ENCODE assay signal across 1 cellular context in genomic region chr12:51270067-51270846, GRCh38.
A peak's percentile ranks its signal among the peaks of the same experiment; 100 is the strongest.
TF ChIP-seq lines count a peak whose summit lies in the region.

TSS of gene SMAGP (minus strand) at chr12:51270415. CDS start at chr12:51269278, 1,137 bp downstream.

TF ChIP-seq in HepG2, 621 proteins besides CTCF, POLR2A, EP300 and RAD21 (continued from another document and continues in another):
- no peak for TF ChIP-seq CSRNP1 (CRISPR knock-in tag; IDR thresholded peaks at IDR 0.05)
- no peak for TF ChIP-seq CBX1 (IDR thresholded peaks at IDR 0.05; ENCODE audit: low read depth)
- no peak for TF ChIP-seq SMARCC2 (IDR thresholded peaks at IDR 0.05)
- TF ChIP-seq NFIC (IDR thresholded peaks at IDR 0.05; ENCODE audit: low read length), result no peak
- no peak for TF ChIP-seq NFE2L1 (CRISPR knock-in tag; IDR thresholded peaks at IDR 0.05; ENCODE audit: borderline replicate concordance)
- no peak for TF ChIP-seq ZNF276 (CRISPR knock-in tag; IDR thresholded peaks at IDR 0.05; ENCODE audit: low read depth)
- TF ChIP-seq RELA (CRISPR knock-in tag; IDR thresholded peaks at IDR 0.05), result no peak
- TF ChIP-seq KLF9 (CRISPR knock-in tag; IDR thresholded peaks at IDR 0.05; ENCODE audit: low read depth), result no peak
- no peak for TF ChIP-seq FOXA3 (CRISPR knock-in tag; IDR thresholded peaks at IDR 0.05)
- no peak for TF ChIP-seq GATA4 (IDR thresholded peaks at IDR 0.05; ENCODE audit: borderline replicate concordance, low read depth)
- no peak for TF ChIP-seq ZKSCAN1 (IDR thresholded peaks at IDR 0.05; ENCODE audit: low read length)
- TF ChIP-seq SRF (IDR thresholded peaks at IDR 0.05; ENCODE audit: low read depth, low read length), result no peak
- TF ChIP-seq IRF9 (CRISPR knock-in tag; IDR thresholded peaks at IDR 0.05; ENCODE audit: borderline replicate concordance), result no peak; the same call in 1 of the 2 replicates
- TF ChIP-seq SOX5 (CRISPR knock-in tag; IDR thresholded peaks at IDR 0.05; ENCODE audit: borderline replicate concordance), result no peak
- no peak for TF ChIP-seq ATF7 (IDR thresholded peaks at IDR 0.05)
- TF ChIP-seq ATF7 (CRISPR knock-in tag; IDR thresholded peaks at IDR 0.05), result no peak
- no peak for TF ChIP-seq HOXA5 (CRISPR knock-in tag; IDR thresholded peaks at IDR 0.05)
- TF ChIP-seq NFIB (CRISPR knock-in tag; IDR thresholded peaks at IDR 0.05; ENCODE audit: borderline replicate concordance), result no peak
- no peak for TF ChIP-seq KLF15 (CRISPR knock-in tag; IDR thresholded peaks at IDR 0.05; ENCODE audit: borderline replicate concordance)
- TF ChIP-seq ZNF260 (CRISPR knock-in tag; IDR thresholded peaks at IDR 0.05; ENCODE audit: borderline replicate concordance, low read depth), result no peak
- no peak for TF ChIP-seq RFX1 (IDR thresholded peaks at IDR 0.05)
- 0 out of 2 replicates have a peak, but pooled peaks have one; percentile 49 for TF ChIP-seq ZMAT3 (CRISPR knock-in tag; conservative IDR thresholded peaks at IDR 0.05)
- TF ChIP-seq GATAD1 (CRISPR knock-in tag; IDR thresholded peaks at IDR 0.05), result 0 out of 2 replicates have a peak, but pooled peaks have one; percentile 8
- no peak for TF ChIP-seq HOXD1 (CRISPR knock-in tag; IDR thresholded peaks at IDR 0.05)
- TF ChIP-seq KLF16 (CRISPR knock-in tag; IDR thresholded peaks at IDR 0.05), result 0 out of 4 replicates have a peak, but pooled peaks of 1 of the 2 experiments have one; percentile 37
- peak; percentile 69 for TF ChIP-seq IKZF5 (CRISPR knock-in tag; IDR thresholded peaks at IDR 0.05)
- TF ChIP-seq GTF2F1 (IDR thresholded peaks at IDR 0.05; ENCODE audit: low read length), result no peak
- TF ChIP-seq ZNF282 (IDR thresholded peaks at IDR 0.05; ENCODE audit: partially characterized antibody), result no peak
- TF ChIP-seq DZIP1 (CRISPR knock-in tag; IDR thresholded peaks at IDR 0.05), result no peak
- no peak for TF ChIP-seq MXD1 (CRISPR knock-in tag; IDR thresholded peaks at IDR 0.05)
- TF ChIP-seq RERE (CRISPR knock-in tag; IDR thresholded peaks at IDR 0.05; ENCODE audit: low read depth), result no peak
- no peak for TF ChIP-seq BORCS8-MEF2B (CRISPR knock-in tag; IDR thresholded peaks at IDR 0.05)
- no peak for TF ChIP-seq ZNF724P (CRISPR knock-in tag; IDR thresholded peaks at IDR 0.05; ENCODE audit: borderline replicate concordance)
- 0 out of 2 replicates have a peak, but pooled peaks have one; percentile 4 for TF ChIP-seq ZNF670 (CRISPR knock-in tag; IDR thresholded peaks at IDR 0.05; ENCODE audit: borderline replicate concordance)
- TF ChIP-seq ZNF567 (CRISPR knock-in tag; IDR thresholded peaks at IDR 0.05; ENCODE audit: borderline replicate concordance), result no peak
- TF ChIP-seq ZBTB38 (CRISPR knock-in tag; IDR thresholded peaks at IDR 0.05), result no peak
- no peak for TF ChIP-seq KDM3A (CRISPR knock-in tag; IDR thresholded peaks at IDR 0.05; ENCODE audit: low read depth)
- TF ChIP-seq NCOA5 (CRISPR knock-in tag; IDR thresholded peaks at IDR 0.05), result no peak
- TF ChIP-seq ZNF747 (CRISPR knock-in tag; IDR thresholded peaks at IDR 0.05; ENCODE audit: borderline replicate concordance), result 0 out of 2 replicates have a peak, but pooled peaks have one; percentile 28
- TF ChIP-seq ZNF75D (CRISPR knock-in tag; IDR thresholded peaks at IDR 0.05; ENCODE audit: borderline replicate concordance), result no peak
- TF ChIP-seq FOXJ3 (CRISPR knock-in tag; IDR thresholded peaks at IDR 0.05; ENCODE audit: borderline replicate concordance), result no peak
- TF ChIP-seq ATAD3A (CRISPR knock-in tag; IDR thresholded peaks at IDR 0.05), result no peak
- no peak; the same call in 1 of the 2 replicates for TF ChIP-seq SAFB2 (CRISPR knock-in tag; IDR thresholded peaks at IDR 0.05; ENCODE audit: borderline replicate concordance, low read depth)
- 0 out of 2 replicates have a peak, but pooled peaks have one; percentile 61 for TF ChIP-seq ZNF547 (CRISPR knock-in tag; IDR thresholded peaks at IDR 0.05)
- TF ChIP-seq ZNF639 (CRISPR knock-in tag; conservative IDR thresholded peaks at IDR 0.05), result no peak
- TF ChIP-seq TBL1XR1 (IDR thresholded peaks at IDR 0.05; ENCODE audit: borderline replicate concordance, low read length, partially characterized antibody), result no peak
- 0 out of 4 replicates have a peak, but pooled peaks of 1 of the 2 experiments have one; percentile 36 for TF ChIP-seq REST (IDR thresholded peaks at IDR 0.05; ENCODE audit: borderline replicate concordance in 1 of 2, low read depth in 1 of 2, low read length in 2 of 2)
